ENCODE assay signal across 9 cellular contexts in genomic region chr18:9827856-9828793, GRCh38. TPM values are rescaled to one million over a fixed set of nuclear protein-coding genes. Genes with fewer than 3 reads are reported as not detected.
DNase-seq lines count a peak whose midpoint lies in the region; ATAC-seq and TF ChIP-seq lines count a peak whose summit lies in the region.
"Had no signal": no experiment of that assay in that cellular context is flagged by ENCODE, and none has a peak within 500 bp of the region (broad histone marks: within the 10 kb centered on the region; RNA-seq: fewer than 3 reads in every experiment).

No MANE protein-coding gene starts in this region.

- H3K27me3 Mint-ChIP-seq in nephron progenitor cell (ENCODE audit: low read depth, poor library complexity), result no peaks in the 10 kb centered on the region
- H3K27me3 Mint-ChIP-seq in CD4-positive, alpha-beta memory T cell, result peaks cover 11 to 19% of the 10 kb centered on the region in 2 donors
- H3K27me3 Mint-ChIP-seq: brain had no signal

- H3K9me3 Mint-ChIP-seq in nephron progenitor cell, result no peaks in the 10 kb centered on the region
- peaks cover 0 to 2% (median 0%) of the 10 kb centered on the region in 8 donors for H3K9me3 Mint-ChIP-seq in CD4-positive, alpha-beta memory T cell

- no peaks in the 10 kb centered on the region for H3K4me1 ChIP-seq in DND-41 (ENCODE audit: insufficient read depth, low read length)
- peaks cover 49% of the 10 kb centered on the region for H3K4me1 ChIP-seq in PC-3 (ENCODE audit: insufficient read depth, low read length)
- H3K4me1 ChIP-seq in parathyroid adenoma, result peaks cover 16% of the 10 kb centered on the region
- H3K4me1 ChIP-seq in CD4-positive, alpha-beta memory T cell (ENCODE audit: insufficient read depth, low read length), result no peaks in the 10 kb centered on the region

- no peak for DNase-seq in DND-41
- DNase-seq in PC-3, result peak; percentile 99
- peak; percentile 99 for DNase-seq in epithelial cell of esophagus (ENCODE audit: low read depth)
- no peak for DNase-seq in NCI-H2196 (lab: John Stamatoyannopoulos, UW; ENCODE audit: unreplicated experiment)
- DNase-seq in islet precursor cell, result no peak
- DNase-seq in nephron progenitor cell, result no peak
- no peak for DNase-seq in CD4-positive, alpha-beta memory T cell

- peaks cover 3% of the 10 kb centered on the region for H3K27me3 ChIP-seq in DND-41 (ENCODE audit: insufficient read depth, low read length, poor library complexity)
- no peaks in the 10 kb centered on the region for H3K27me3 ChIP-seq in PC-3 (ENCODE audit: low read length)
- H3K27me3 ChIP-seq in parathyroid adenoma (ENCODE audit: control insufficient read depth, insufficient read depth, low read length), result no peaks in the 10 kb centered on the region
- no peaks in the 10 kb centered on the region for H3K27me3 ChIP-seq in CD4-positive, alpha-beta memory T cell (ENCODE audit: insufficient read depth, low read length)

- H3K4me1 Mint-ChIP-seq in nephron progenitor cell, result no peaks in the 10 kb centered on the region
- H3K4me1 Mint-ChIP-seq in CD4-positive, alpha-beta memory T cell, result no peaks in the 10 kb centered on the region

- POLR2A ChIA-PET in PC-3 (lab: Charles Lee; ENCODE audit: unreplicated experiment), result interaction anchor here (0.5 kb wide), 1 partner anchor 219 kb away, joined by 4 read pairs; no protein-coding TSS in a partner anchor
- POLR2A ChIA-PET in CD4-positive, alpha-beta memory T cell (lab: Charles Lee; ENCODE audit: partially characterized antibody), result no interaction called here

- ATAC-seq in DND-41 (ENCODE audit: insufficient read depth, low read depth) (peak; percentile 53; the same call in 1 of the 3 replicates), PC-3 (peak; percentile 86)

- H3K9me3 ChIP-seq in DND-41 (ENCODE audit: insufficient read depth, low read length, severe bottlenecking) (no peaks in the 10 kb centered on the region), PC-3 (ENCODE audit: low read length) (no peaks in the 10 kb centered on the region), parathyroid adenoma (ENCODE audit: control insufficient read depth, low read length) (no peaks in the 10 kb centered on the region)
- H3K9me3 ChIP-seq in CD4-positive, alpha-beta memory T cell (ENCODE audit: control insufficient read depth in 1 of 2, low read length in 2 of 2), result no peaks in the 10 kb centered on the region

- H3K9me2 ChIP-seq in PC-3 (replicated peaks; ENCODE audit: low read length), result no peaks in the 10 kb centered on the region

- no peak overlapping the region for H3K27ac Mint-ChIP-seq in nephron progenitor cell
- H3K27ac Mint-ChIP-seq in CD4-positive, alpha-beta memory T cell, result no peak overlapping the region
- H3K27ac Mint-ChIP-seq: brain had no signal

- CTCF ChIA-PET in PC-3 (lab: Charles Lee), result interaction anchor here (0.6 kb wide), 1 partner anchor 688 kb away, joined by 3 read pairs; no protein-coding TSS in a partner anchor
- CTCF ChIA-PET in CD4-positive, alpha-beta memory T cell (lab: Charles Lee; ENCODE audit: partially characterized antibody), result interaction anchor here (1.0 kb wide), 1 partner anchor 11 kb away, joined by 3 read pairs; no protein-coding TSS in a partner anchor

- no peaks in the 10 kb centered on the region for H3K36me3 ChIP-seq in DND-41 (ENCODE audit: insufficient read depth, low read length)
- no peaks in the 10 kb centered on the region for H3K36me3 ChIP-seq in PC-3 (ENCODE audit: low read depth, low read length)
- no peaks in the 10 kb centered on the region for H3K36me3 ChIP-seq in parathyroid adenoma (ENCODE audit: control insufficient read depth, insufficient read depth, low read length)
- H3K36me3 ChIP-seq in CD4-positive, alpha-beta memory T cell (ENCODE audit: insufficient read depth, low read length), result no peaks in the 10 kb centered on the region

- H3K36me3 Mint-ChIP-seq in nephron progenitor cell (ENCODE audit: low read depth), result peaks cover 6% of the 10 kb centered on the region
- H3K36me3 Mint-ChIP-seq in CD4-positive, alpha-beta memory T cell, result no peaks in the 10 kb centered on the region

- H4K20me1 ChIP-seq in DND-41 (ENCODE audit: insufficient read depth, low read length), result no peaks in the 10 kb centered on the region; the same call in 1 of the 2 replicates
- H4K20me1 ChIP-seq in PC-3 (ENCODE audit: low read length), result no peaks in the 10 kb centered on the region

- H2AFZ ChIP-seq in DND-41 (ENCODE audit: low read depth, low read length) (no peak overlapping the region), PC-3 (ENCODE audit: low read length) (peak overlapping the region; percentile 32; the same call in 1 of the 2 replicates), parathyroid adenoma (no peak overlapping the region)

- no peaks in the 10 kb centered on the region for H3K79me2 ChIP-seq in DND-41 (ENCODE audit: insufficient read depth, low read length)
- H3K79me2 ChIP-seq in PC-3 (ENCODE audit: low read length), result no peaks in the 10 kb centered on the region
- H3K79me2 ChIP-seq in parathyroid adenoma, result no peaks in the 10 kb centered on the region

- peaks cover 3% of the 10 kb centered on the region for H3F3A ChIP-seq in PC-3 (ENCODE audit: low read length, unreplicated experiment)

- H3K4me3 ChIP-seq in DND-41 (ENCODE audit: low read depth in 1 of 2, low read length in 2 of 2), result no peak overlapping the region
- H3K4me3 ChIP-seq in PC-3 (ENCODE audit: low read length), result peak overlapping the region; percentile 45
- H3K4me3 ChIP-seq in epithelial cell of esophagus (ENCODE audit: low read length), result peak overlapping the region; percentile 11
- peak overlapping the region; percentile 41 for H3K4me3 ChIP-seq in parathyroid adenoma (ENCODE audit: low read depth, low read length)
- no peak overlapping the region for H3K4me3 ChIP-seq in CD4-positive, alpha-beta memory T cell (ENCODE audit: low read length in 2 of 2)

- no TSS peak for BruUV-seq in PC-3 (replicated peaks; lab: Mats Ljungman, UMichigan)

- intact Hi-C loops in PC-3 (cut with micrococcal nuclease), result no loop called here
- intact Hi-C loops in CD4-positive, alpha-beta memory T cell (cut with micrococcal nuclease), result no loop called here

- TF ChIP-seq CTCF in DND-41 (IDR thresholded peaks at IDR 0.05; ENCODE audit: borderline replicate concordance, extremely low read depth, low read length, poor library complexity, severe bottlenecking) (no peak), PC-3 (conservative IDR thresholded peaks at IDR 0.05; ENCODE audit: low read depth, low read length) (no peak), epithelial cell of esophagus (IDR thresholded peaks at IDR 0.05; ENCODE audit: insufficient read depth, low read depth, low read length, missing control alignments) (no peak), parathyroid adenoma (IDR thresholded peaks at IDR 0.05) (no peak), nephron progenitor cell (IDR thresholded peaks at IDR 0.05) (no peak)

- H3K9ac ChIP-seq in DND-41 (ENCODE audit: low read depth, low read length), result no peak overlapping the region
- H3K9ac ChIP-seq in PC-3 (ENCODE audit: low read length), result peak overlapping the region; percentile 51
- no peak overlapping the region for H3K9ac ChIP-seq in parathyroid adenoma

- no peak overlapping the region for H3K27ac ChIP-seq in DND-41 (ENCODE audit: low read length)
- peak overlapping the region; percentile 86 for H3K27ac ChIP-seq in PC-3 (ENCODE audit: low read length)
- no peak overlapping the region for H3K27ac ChIP-seq in parathyroid adenoma
- H3K27ac ChIP-seq in CD4-positive, alpha-beta memory T cell (ENCODE audit: low read depth, low read length), result no peak overlapping the region

- H3K4me3 Mint-ChIP-seq in nephron progenitor cell, result no peak overlapping the region
- no peak overlapping the region for H3K4me3 Mint-ChIP-seq in CD4-positive, alpha-beta memory T cell
- H3K4me3 Mint-ChIP-seq: brain had no signal

- H3K4me2 ChIP-seq in DND-41 (ENCODE audit: insufficient read depth, low read length) (no peak overlapping the region), PC-3 (ENCODE audit: low read length) (peak overlapping the region; percentile 77), parathyroid adenoma (ENCODE audit: low read length) (peak overlapping the region; percentile 46)

RNA-seq across cellular contexts. Expression of gene TXNDC2, which starts 57.6 kb away (rescaled TPM):
- total RNA-seq in PC-3 (2014; rRNA removed), result 0.87 TPM in 1 of 2 replicates, not detected in the other
- total RNA-seq in CD4-positive, alpha-beta memory T cell, result not detected
- not detected for polyA plus RNA-seq in CD4-positive, alpha-beta memory T cell

Comparison
In these comparisons a context has a peak if more than half of its experiments do, and no peak if none do; other contexts are left out.
1. DNase-seq: peak in PC-3 (single experiment) and epithelial cell of esophagus (single experiment); none in DND-41 (single experiment), NCI-H2196 (single experiment), islet precursor cell (single experiment), nephron progenitor cell (single experiment) and CD4-positive, alpha-beta memory T cell (0 of 5).
2. H3K4me3 ChIP-seq: peak in PC-3 (single experiment), epithelial cell of esophagus (single experiment) and parathyroid adenoma (single experiment); none in DND-41 (0 of 2) and CD4-positive, alpha-beta memory T cell (0 of 2).